Comparison of ENCODE assay signal across 17 cellular contexts in the genomic region with DNA sequence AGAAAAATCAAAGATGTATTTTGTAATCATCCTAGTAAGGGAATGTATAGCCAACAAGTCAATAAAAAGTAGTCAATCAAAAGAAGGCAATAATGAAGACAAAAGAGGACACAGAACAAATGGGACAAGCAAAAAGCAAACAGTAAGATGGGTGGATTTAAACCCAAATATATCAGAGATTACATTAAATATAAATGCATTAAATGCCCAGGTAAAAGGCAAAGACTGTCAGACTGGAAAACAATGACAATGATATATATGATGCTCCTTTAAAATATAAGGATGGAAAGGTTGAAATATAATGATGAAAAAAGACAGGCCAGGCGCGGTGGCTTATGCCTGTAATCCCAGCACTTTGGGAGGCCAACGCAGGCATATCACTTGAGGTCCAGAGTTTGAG. TPM values are rescaled to one million over a fixed set of nuclear protein-coding genes. Genes with fewer than 3 reads are reported as not detected.
DNase-seq lines count a peak whose midpoint lies in the region; ATAC-seq, FAIRE-seq and TF ChIP-seq lines count a peak whose summit lies in the region.
"Had no signal": no experiment of that assay in that cellular context is flagged by ENCODE, and none has a peak within 500 bp of the region (broad histone marks: within the 10 kb centered on the region; RNA-seq: fewer than 3 reads in every experiment).

No MANE protein-coding gene starts in this region.

- peaks cover 38% of the 10 kb centered on the region for H3K36me3 Mint-ChIP-seq in activated naive CD8-positive, alpha-beta T cell
- peaks cover 64% of the 10 kb centered on the region for H3K36me3 Mint-ChIP-seq in activated naive CD8-positive, alpha-beta T cell treated with anti-CD3 and anti-CD28 coated beads for 36 hours

- peak overlapping the region; percentile 59 for H3K27ac Mint-ChIP-seq in activated naive CD8-positive, alpha-beta T cell
- H3K27ac Mint-ChIP-seq in activated naive CD8-positive, alpha-beta T cell treated with anti-CD3 and anti-CD28 coated beads for 36 hours: no peak overlapping the region
- H3K27ac Mint-ChIP-seq: B cell; CD4-positive, alpha-beta T cell had no signal

- no peaks in the 10 kb centered on the region for H3K4me1 Mint-ChIP-seq in activated naive CD8-positive, alpha-beta T cell (ENCODE audit: low read depth)
- H3K4me1 Mint-ChIP-seq in activated naive CD8-positive, alpha-beta T cell treated with anti-CD3 and anti-CD28 coated beads for 36 hours: no peaks in the 10 kb centered on the region
- H3K4me1 Mint-ChIP-seq: B cell had no signal

- peak; percentile 5 for FAIRE-seq in islet of Langerhans (lab: Jason Lieb, UNC)
- FAIRE-seq: GM12892, GM19239 had no signal

- H3K27ac ChIP-seq in HL-60 (replicated peaks): 0 out of 2 replicates have a peak overlapping the region, but pooled peaks have one; percentile 15
- H3K27ac ChIP-seq: GM23248 had no signal

- H3K27me3 ChIP-seq in HL-60 (ENCODE audit: insufficient read depth, poor library complexity, severe bottlenecking): no peaks in the 10 kb centered on the region

- H3K4me3 ChIP-seq in HL-60 (replicated peaks; ENCODE audit: insufficient read depth, low read length): no peak overlapping the region
- H3K4me3 ChIP-seq: GM23248, HAP-1 had no signal

- no peak overlapping the region for H3K4me3 Mint-ChIP-seq in activated naive CD8-positive, alpha-beta T cell
- H3K4me3 Mint-ChIP-seq in activated naive CD8-positive, alpha-beta T cell treated with anti-CD3 and anti-CD28 coated beads for 36 hours: no peak overlapping the region
- H3K4me3 Mint-ChIP-seq: B cell; CD4-positive, alpha-beta T cell had no signal

- H3K9me3 Mint-ChIP-seq in activated naive CD8-positive, alpha-beta T cell (ENCODE audit: low read depth): peaks cover 15% of the 10 kb centered on the region
- H3K9me3 Mint-ChIP-seq in activated naive CD8-positive, alpha-beta T cell treated with anti-CD3 and anti-CD28 coated beads for 36 hours: peaks cover 10% of the 10 kb centered on the region

- no peaks in the 10 kb centered on the region for H3K27me3 Mint-ChIP-seq in activated naive CD8-positive, alpha-beta T cell
- no peaks in the 10 kb centered on the region for H3K27me3 Mint-ChIP-seq in activated naive CD8-positive, alpha-beta T cell treated with anti-CD3 and anti-CD28 coated beads for 36 hours
- H3K27me3 Mint-ChIP-seq: B cell; CD4-positive, alpha-beta T cell had no signal

- TF ChIP-seq CTCF in HL-60 (IDR thresholded peaks at IDR 0.05; ENCODE audit: insufficient read depth, low read length): no peak

- DNase-seq in activated naive CD8-positive, alpha-beta T cell treated with anti-CD3 and anti-CD28 coated beads for 36 hours: no peak
- DNase-seq in HL-60 (ENCODE audit: low read depth in 1 of 2, low spot score in 1 of 2) (no peak), middle frontal gyrus (ENCODE audit: extremely low spot score, low spot score) (no peak), NCI-H187 (lab: John Stamatoyannopoulos, UW) (no peak)
- DNase-seq: C1 segment of cervical spinal cord; CD4-positive, alpha-beta T cell; DMS153; DMS79; GDM1; GM23248 had no signal

- ATAC-seq in GM18517 (IDR thresholded peaks at IDR 0.05; ENCODE audit: unreplicated experiment): no peak

RNA-seq across cellular contexts. Expression of a gene that starts 35.7 kb away (rescaled TPM):
- 10 to 100 TPM; 53.7 to 64.6 TPM for total RNA-seq in activated naive CD8-positive, alpha-beta T cell treated with anti-CD3 and anti-CD28 coated beads for 36 hours

RNA-seq across cellular contexts. Expression of a gene that starts 48.9 kb away (rescaled TPM):
- 10 to 100 TPM; 20.8 to 21.5 TPM for total RNA-seq in activated naive CD8-positive, alpha-beta T cell treated with anti-CD3 and anti-CD28 coated beads for 36 hours
